1 cellular context compared by ENCODE assay signal in genomic region chr20:50794846-50795634, GRCh38.
A peak's percentile ranks its signal among the peaks of the same experiment; 100 is the strongest.
TF ChIP-seq lines count a peak whose summit lies in the region.

A gene with protein sequence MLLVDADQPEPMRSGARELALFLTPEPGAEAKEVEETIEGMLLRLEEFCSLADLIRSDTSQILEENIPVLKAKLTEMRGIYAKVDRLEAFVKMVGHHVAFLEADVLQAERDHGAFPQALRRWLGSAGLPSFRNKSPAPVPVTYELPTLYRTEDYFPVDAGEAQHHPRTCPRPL (plus strand): TSS chr20:50795061. CDS start chr20:50795084, 23 bp downstream.

TF ChIP-seq in HepG2, 621 proteins besides CTCF, POLR2A, EP300 and RAD21 (continued from another document and continues in another):
- peak; percentile 75; the same call in 1 of the 2 replicates for TF ChIP-seq ZNF678 (CRISPR knock-in tag; IDR thresholded peaks at IDR 0.05)
- TF ChIP-seq TARDBP (CRISPR knock-in tag; IDR thresholded peaks at IDR 0.05): no peak
- no peak for TF ChIP-seq GTF3A (CRISPR knock-in tag; conservative IDR thresholded peaks at IDR 0.05)
- peak; percentile 26 for TF ChIP-seq ZNF263 (CRISPR knock-in tag; IDR thresholded peaks at IDR 0.05)
- peak; percentile 80 for TF ChIP-seq ARID4A (CRISPR knock-in tag; IDR thresholded peaks at IDR 0.05; ENCODE audit: borderline replicate concordance)
- TF ChIP-seq THRA (CRISPR knock-in tag; IDR thresholded peaks at IDR 0.05; ENCODE audit: borderline replicate concordance): no peak; the same call in 1 of the 2 replicates
- TF ChIP-seq NPAS2 (CRISPR knock-in tag; IDR thresholded peaks at IDR 0.05; ENCODE audit: borderline replicate concordance): no peak
- no peak for TF ChIP-seq REXO4 (CRISPR knock-in tag; IDR thresholded peaks at IDR 0.05; ENCODE audit: borderline replicate concordance)
- TF ChIP-seq, protein P1, sequence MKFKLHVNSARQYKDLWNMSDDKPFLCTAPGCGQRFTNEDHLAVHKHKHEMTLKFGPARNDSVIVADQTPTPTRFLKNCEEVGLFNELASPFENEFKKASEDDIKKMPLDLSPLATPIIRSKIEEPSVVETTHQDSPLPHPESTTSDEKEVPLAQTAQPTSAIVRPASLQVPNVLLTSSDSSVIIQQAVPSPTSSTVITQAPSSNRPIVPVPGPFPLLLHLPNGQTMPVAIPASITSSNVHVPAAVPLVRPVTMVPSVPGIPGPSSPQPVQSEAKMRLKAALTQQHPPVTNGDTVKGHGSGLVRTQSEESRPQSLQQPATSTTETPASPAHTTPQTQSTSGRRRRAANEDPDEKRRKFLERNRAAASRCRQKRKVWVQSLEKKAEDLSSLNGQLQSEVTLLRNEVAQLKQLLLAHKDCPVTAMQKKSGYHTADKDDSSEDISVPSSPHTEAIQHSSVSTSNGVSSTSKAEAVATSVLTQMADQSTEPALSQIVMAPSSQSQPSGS (CRISPR knock-in tag; IDR thresholded peaks at IDR 0.05): peak; percentile 62; the same call in 1 of the 2 replicates
- no peak for TF ChIP-seq JUN (CRISPR knock-in tag; IDR thresholded peaks at IDR 0.05)
- TF ChIP-seq DMTF1 (CRISPR knock-in tag; IDR thresholded peaks at IDR 0.05): no peak
- TF ChIP-seq ZNF883 (CRISPR knock-in tag; IDR thresholded peaks at IDR 0.05; ENCODE audit: not compliant biosample characterization): peak; percentile 76
- TF ChIP-seq ZFP62 (CRISPR knock-in tag; IDR thresholded peaks at IDR 0.05): no peak
- TF ChIP-seq SKI (IDR thresholded peaks at IDR 0.05; ENCODE audit: partially characterized antibody): peak; percentile 84
- peak; percentile 42; the same call in 1 of the 2 replicates for TF ChIP-seq CAMTA2 (CRISPR knock-in tag; IDR thresholded peaks at IDR 0.05; ENCODE audit: borderline replicate concordance)
- TF ChIP-seq RFX1 (IDR thresholded peaks at IDR 0.05): no peak
- TF ChIP-seq PCBP2 (optimal IDR thresholded peaks at IDR 0.05; ENCODE audit: low read depth, low read length, poor library complexity, severe bottlenecking): no peak
- peak; percentile 28; the same call in 1 of the 2 replicates for TF ChIP-seq ZNF589 (CRISPR knock-in tag; conservative IDR thresholded peaks at IDR 0.05)
- peak; percentile 68; the same call in 1 of the 2 replicates for TF ChIP-seq KDM5B (CRISPR knock-in tag; IDR thresholded peaks at IDR 0.05; ENCODE audit: borderline replicate concordance)
- peak; percentile 15 for TF ChIP-seq MED8 (CRISPR knock-in tag; IDR thresholded peaks at IDR 0.05; ENCODE audit: insufficient replicate concordance)
- 0 out of 2 replicates have a peak, but pooled peaks have one; percentile 34 for TF ChIP-seq RELA (CRISPR knock-in tag; IDR thresholded peaks at IDR 0.05)
- TF ChIP-seq, protein P2, sequence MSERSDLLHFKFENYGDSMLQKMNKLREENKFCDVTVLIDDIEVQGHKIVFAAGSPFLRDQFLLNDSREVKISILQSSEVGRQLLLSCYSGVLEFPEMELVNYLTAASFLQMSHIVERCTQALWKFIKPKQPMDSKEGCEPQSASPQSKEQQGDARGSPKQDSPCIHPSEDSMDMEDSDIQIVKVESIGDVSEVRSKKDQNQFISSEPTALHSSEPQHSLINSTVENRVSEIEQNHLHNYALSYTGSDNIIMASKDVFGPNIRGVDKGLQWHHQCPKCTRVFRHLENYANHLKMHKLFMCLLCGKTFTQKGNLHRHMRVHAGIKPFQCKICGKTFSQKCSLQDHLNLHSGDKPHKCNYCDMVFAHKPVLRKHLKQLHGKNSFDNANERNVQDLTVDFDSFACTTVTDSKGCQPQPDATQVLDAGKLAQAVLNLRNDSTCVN (CRISPR knock-in tag; IDR thresholded peaks at IDR 0.05; ENCODE audit: borderline replicate concordance): peak; percentile 45; the same call in 1 of the 2 replicates
- TF ChIP-seq ZFX (CRISPR knock-in tag; IDR thresholded peaks at IDR 0.05; ENCODE audit: low read depth): peak; percentile 85
- TF ChIP-seq ZNF33B (CRISPR knock-in tag; IDR thresholded peaks at IDR 0.05): peak; percentile 78; the same call in 1 of the 2 replicates
- no peak for TF ChIP-seq ZNF577 (CRISPR knock-in tag; IDR thresholded peaks at IDR 0.05; ENCODE audit: borderline replicate concordance, low read depth)
- peak; percentile 84; the same call in 1 of the 2 replicates for TF ChIP-seq ZNF543 (CRISPR knock-in tag; IDR thresholded peaks at IDR 0.05)
- 0 out of 2 replicates have a peak, but pooled peaks have one; percentile 55 for TF ChIP-seq RBFOX2 (IDR thresholded peaks at IDR 0.05; ENCODE audit: low read depth, low read length)
- TF ChIP-seq CENPX (CRISPR knock-in tag; IDR thresholded peaks at IDR 0.05): no peak
- no peak for TF ChIP-seq HNRNPH1 (optimal IDR thresholded peaks at IDR 0.05; ENCODE audit: low read depth, low read length)
- no peak for TF ChIP-seq HDAC2 (CRISPR knock-in tag; IDR thresholded peaks at IDR 0.05)
- TF ChIP-seq RERE (CRISPR knock-in tag; IDR thresholded peaks at IDR 0.05; ENCODE audit: low read depth): no peak
- no peak; the same call in 1 of the 2 replicates for TF ChIP-seq ZNF367 (CRISPR knock-in tag; IDR thresholded peaks at IDR 0.05; ENCODE audit: borderline replicate concordance)
- TF ChIP-seq MAFF (IDR thresholded peaks at IDR 0.05; ENCODE audit: low read depth, low read length): no peak
- TF ChIP-seq XBP1 (CRISPR knock-in tag; IDR thresholded peaks at IDR 0.05): no peak
- TF ChIP-seq ZNF792 (CRISPR knock-in tag; IDR thresholded peaks at IDR 0.05): no peak
- peak; percentile 13; the same call in 1 of the 2 replicates for TF ChIP-seq HIVEP1 (CRISPR knock-in tag; IDR thresholded peaks at IDR 0.05)
- TF ChIP-seq PBX3 (CRISPR knock-in tag; IDR thresholded peaks at IDR 0.05; ENCODE audit: borderline replicate concordance): 0 out of 2 replicates have a peak, but pooled peaks have one; percentile 54
- 0 out of 2 replicates have a peak, but pooled peaks have one; percentile 36 for TF ChIP-seq ZNF317 (CRISPR knock-in tag; IDR thresholded peaks at IDR 0.05)
- peak; percentile 42; the same call in 1 of the 2 replicates for TF ChIP-seq ZNF331 (CRISPR knock-in tag; IDR thresholded peaks at IDR 0.05)
- TF ChIP-seq KDM5A (IDR thresholded peaks at IDR 0.05; ENCODE audit: borderline replicate concordance, low read length): no peak
- TF ChIP-seq ZNF784 (CRISPR knock-in tag; IDR thresholded peaks at IDR 0.05; ENCODE audit: borderline replicate concordance): peak; percentile 41; the same call in 1 of the 2 replicates
- no peak for TF ChIP-seq MZF1 (CRISPR knock-in tag; IDR thresholded peaks at IDR 0.05; ENCODE audit: borderline replicate concordance)
- peak; percentile 25 for TF ChIP-seq IKZF4 (CRISPR knock-in tag; IDR thresholded peaks at IDR 0.05; ENCODE audit: borderline replicate concordance, low read depth, not compliant biosample characterization)
